Comparison of ENCODE assay signal across 13 cellular contexts in genomic region chr3:52063026-52063723, GRCh38. TPM values are rescaled to one million over a fixed set of nuclear protein-coding genes. Genes with fewer than 3 reads are reported as not detected.
DNase-seq lines count a peak whose midpoint lies in the region; FAIRE-seq and TF ChIP-seq lines count a peak whose summit lies in the region.
"Had no signal": no experiment of that assay in that cellular context is flagged by ENCODE, and none has a peak within 500 bp of the region (broad histone marks: within the 10 kb centered on the region; RNA-seq: fewer than 3 reads in every experiment).

No MANE protein-coding gene starts in this region.

- no peaks in the 10 kb centered on the region for H3K9me3 ChIP-seq in GM23248 (ENCODE audit: low read depth)
- H3K9me3 ChIP-seq: mucosa of descending colon, prostate gland, tibial artery had no signal

- no peaks in the 10 kb centered on the region for H3K79me2 ChIP-seq in GM23248 (ENCODE audit: insufficient read depth)

- peaks cover 38% of the 10 kb centered on the region for H3K4me1 Mint-ChIP-seq in osteocyte (ENCODE audit: unreplicated experiment)

- H3K36me3 Mint-ChIP-seq in osteocyte (ENCODE audit: unreplicated experiment), result no peaks in the 10 kb centered on the region

- H2AFZ ChIP-seq in GM23248, result no peak overlapping the region

- H3K4me1 ChIP-seq in GM23248 (ENCODE audit: insufficient read depth), result peaks cover 9% of the 10 kb centered on the region
- H3K4me1 ChIP-seq: prostate gland had no signal

- 64 to 73% methylated on average over 11 to 14 of the region's 14 CpGs for WGBS in GM23248 (ENCODE audit: low coverage in 1 of 2, low lambda C conversion rate in 2 of 2, missing lambda C conversion rate in 2 of 2), 2 experiments

- peak overlapping the region; percentile 41 for H3K27ac ChIP-seq in GM23248
- H3K27ac ChIP-seq: prostate gland, tibial artery had no signal

- no peak overlapping the region for H3K4me2 ChIP-seq in GM23248 (ENCODE audit: unreplicated experiment)

- no peaks in the 10 kb centered on the region for H3K9me2 ChIP-seq in GM23248 (ENCODE audit: insufficient read depth)

- TF ChIP-seq CTCF in bronchial epithelial cell (IDR thresholded peaks at IDR 0.05; ENCODE audit: insufficient read depth, low read length, severe bottlenecking), result no peak
- TF ChIP-seq CTCF in osteocyte (IDR thresholded peaks at IDR 0.05), result no peak

- in situ Hi-C loops in GM23248 (cut with MboI), result no loop called here

- H3K9me3 Mint-ChIP-seq in osteocyte (ENCODE audit: unreplicated experiment), result no peaks in the 10 kb centered on the region

- H4K20me1 ChIP-seq in GM23248 (ENCODE audit: insufficient read depth), result no peaks in the 10 kb centered on the region

- DNase-seq in GM23248 (no peak), NCI-H2171 treated with DMSO at 0.1 percent for 48 hours (lab: John Stamatoyannopoulos, UW) (peak; percentile 86), bronchial epithelial cell (ENCODE audit: low read depth) (no peak), osteocyte (ENCODE audit: extremely low spot score, unreplicated experiment) (no peak), islet precursor cell (no peak), T-helper 1 cell (no peak), superior temporal gyrus (ENCODE audit: extremely low spot score) (no peak)
- DNase-seq: activated T-cell treated with anti-CD3 and anti-CD28 coated beads, Interleukin-2, amount 50 U/mL, for 48 hours; kidney; mucosa of descending colon; NCI-H345 had no signal

- no peaks in the 10 kb centered on the region for H3F3A ChIP-seq in GM23248 (ENCODE audit: insufficient read depth)

- no peak overlapping the region for H3K4me3 Mint-ChIP-seq in osteocyte (ENCODE audit: unreplicated experiment)

- H3K27me3 Mint-ChIP-seq in osteocyte (ENCODE audit: unreplicated experiment), result no peaks in the 10 kb centered on the region

- H3K36me3 ChIP-seq in GM23248 (ENCODE audit: low read depth) (no peaks in the 10 kb centered on the region), bronchial epithelial cell (ENCODE audit: control insufficient read depth, insufficient read depth, low read length) (no peaks in the 10 kb centered on the region)
- H3K36me3 ChIP-seq: prostate gland, tibial artery had no signal

- no peaks in the 10 kb centered on the region for H3K27me3 ChIP-seq in GM23248 (replicated peaks; ENCODE audit: insufficient read depth)
- H3K27me3 ChIP-seq in bronchial epithelial cell (ENCODE audit: control insufficient read depth, insufficient read depth, low read length), result no peaks in the 10 kb centered on the region
- H3K27me3 ChIP-seq: tibial artery had no signal

- peak overlapping the region; percentile 31 for H3K27ac Mint-ChIP-seq in osteocyte (ENCODE audit: unreplicated experiment)

- H3K4me3 ChIP-seq in GM23248 (no peak overlapping the region), bronchial epithelial cell (ENCODE audit: low read depth, low read length) (no peak overlapping the region)
- H3K4me3 ChIP-seq: mucosa of descending colon, prostate gland, tibial artery had no signal

- FAIRE-seq in bronchial epithelial cell (lab: Jason Lieb, UNC), result peak; percentile 64
- FAIRE-seq: kidney had no signal

- H3K9ac ChIP-seq in GM23248, result peak overlapping the region; percentile 54

RNA-seq across cellular contexts. Expression of gene DUSP7, which starts 6.8 kb away (rescaled TPM):
- 12.4 and 17.7 TPM in 2 replicates for total RNA-seq in GM23248 (2014; rRNA removed; shearing (Covaris generic))
- polyA plus RNA-seq in GM23248 (2016; fragmentation: Nextera tagmentation; extraction: Ambion mirVana), result 5.1 and 5.8 TPM in 2 replicates
- total RNA-seq in bronchial epithelial cell (38.2 and 42.4 TPM in 2 replicates), osteocyte (19.4 and 21.2 TPM in 2 replicates)
